In genomic region chr1:23331713-23332112, GRCh38 we compare ENCODE assay signal across 26 cellular contexts. TPM values are rescaled to one million over a fixed set of nuclear protein-coding genes. Genes with fewer than 3 reads are reported as not detected.
DNase-seq lines count a peak whose midpoint lies in the region; ATAC-seq and TF ChIP-seq lines count a peak whose summit lies in the region.
"Had no signal": no experiment of that assay in that cellular context is flagged by ENCODE, and none has a peak within 500 bp of the region (broad histone marks: within the 10 kb centered on the region; RNA-seq: fewer than 3 reads in every experiment).

No MANE protein-coding gene starts in this region.

- H2AK9ac ChIP-seq in IMR-90 (replicated peaks; ENCODE audit: low read depth, low read length, poor library complexity): no peak overlapping the region

- H2BK120ac ChIP-seq in IMR-90 (ENCODE audit: low read depth, low read length): no peak overlapping the region

- H3K36me3 ChIP-seq in DND-41 (ENCODE audit: insufficient read depth, low read length): peaks cover 91% of the 10 kb centered on the region
- H3K36me3 ChIP-seq in IMR-90 (ENCODE audit: control insufficient read depth, insufficient read depth, low read length): peaks cover 63% of the 10 kb centered on the region
- peaks cover 10 to 86% (median 50%) of the 10 kb centered on the region in 5 donors for H3K36me3 ChIP-seq in subcutaneous abdominal adipose tissue (ENCODE audit: control insufficient read depth in 5 of 5, insufficient read depth in 5 of 5, low read length in 5 of 5)

- no peak overlapping the region for H2AK5ac ChIP-seq in IMR-90 (ENCODE audit: low read depth, low read length)

- H3K9ac ChIP-seq in DND-41 (ENCODE audit: low read depth, low read length) (no peak overlapping the region), IMR-90 (ENCODE audit: low read depth, low read length) (no peak overlapping the region), subcutaneous abdominal adipose tissue (ENCODE audit: low read length in 5 of 5) (no peak overlapping the region)

- H3K14ac ChIP-seq in IMR-90 (replicated peaks; ENCODE audit: low read depth, low read length): no peak overlapping the region

- H3K4ac ChIP-seq in IMR-90 (ENCODE audit: low read depth, low read length): no peak overlapping the region

- no peaks in the 10 kb centered on the region for H3K27me3 Mint-ChIP-seq in stimulated activated naive CD8-positive, alpha-beta T cell treated with anti-CD3 and anti-CD28 coated beads, Interleukin-15, amount 100 ng/mL, for 72 hours
- H3K27me3 Mint-ChIP-seq: CD4-positive, alpha-beta memory T cell had no signal

- no peak for TF ChIP-seq POLR2A in IMR-90 (IDR thresholded peaks at IDR 0.05; ENCODE audit: low read depth, low read length)

- intact Hi-C loops in IMR-90 (cut with micrococcal nuclease): no loop called here

- peak overlapping the region; percentile 43 for H2BK5ac ChIP-seq in IMR-90 (ENCODE audit: low read depth, low read length, poor library complexity, severe bottlenecking)

- no peak overlapping the region for H2BK15ac ChIP-seq in IMR-90 (ENCODE audit: low read depth, low read length)

- in situ Hi-C loops in IMR-90 (cut with MboI; ENCODE audit: low sequenced_read_pairs): no loop called here

- no peak overlapping the region for H4K5ac ChIP-seq in IMR-90 (ENCODE audit: low read depth, low read length)

- no peaks in the 10 kb centered on the region for H3K9me3 Mint-ChIP-seq in stimulated activated naive CD8-positive, alpha-beta T cell treated with anti-CD3 and anti-CD28 coated beads, Interleukin-15, amount 100 ng/mL, for 72 hours
- H3K9me3 Mint-ChIP-seq: CD4-positive, alpha-beta memory T cell had no signal

- H3K4me1 Mint-ChIP-seq in stimulated activated naive CD8-positive, alpha-beta T cell treated with anti-CD3 and anti-CD28 coated beads, Interleukin-15, amount 100 ng/mL, for 72 hours: peaks cover 13% of the 10 kb centered on the region

- CTCF ChIA-PET in IMR-90 (lab: Yijun Ruan, JAX): no interaction called here

- H2AFZ ChIP-seq in DND-41 (ENCODE audit: low read depth, low read length) (no peak overlapping the region), IMR-90 (replicated peaks; ENCODE audit: low read length, poor library complexity) (no peak overlapping the region)

- DNase-seq in DND-41 (no peak), IMR-90 (no peak), left lobe of liver (ENCODE audit: low spot score) (peak; percentile 68), RPMI8226 (no peak)
- DNase-seq in stimulated activated naive CD8-positive, alpha-beta T cell treated with anti-CD3 and anti-CD28 coated beads, Interleukin-15, amount 100 ng/mL, for 72 hours: no peak
- DNase-seq: C1 segment of cervical spinal cord; CD4-positive, alpha-beta memory T cell; COR-L47; DMS79; GF-D8; Kasumi-1; NCI-H1092 treated with DMSO at 0.1 percent for 48 hours; NCI-H1436; NCI-H1930; NCI-H446 treated with DMSO at 0.1 percent for 48 hours; NCI-H526; NCI-H82; NK-92 treated with Interleukin-12 subunit alpha and Interleukin-12 subunit beta, amount 100 ng/mL, for 24 hours; PC-3; Right ventricle myocardium superior had no signal

- H2BK20ac ChIP-seq in IMR-90 (ENCODE audit: low read depth, low read length): no peak overlapping the region

- H3K4me3 ChIP-seq in DND-41 (ENCODE audit: low read depth in 1 of 2, low read length in 2 of 2) (no peak overlapping the region), IMR-90 (ENCODE audit: insufficient read depth, low read depth, low read length) (no peak overlapping the region), subcutaneous abdominal adipose tissue (ENCODE audit: low read depth in 1 of 5, low read length in 5 of 5) (no peak overlapping the region)
- H3K4me3 ChIP-seq: A549, SJSA1 had no signal

- peak overlapping the region in 1 of 2 donors; percentile 27 for H3K27ac Mint-ChIP-seq in stimulated activated naive CD8-positive, alpha-beta T cell treated with anti-CD3 and anti-CD28 coated beads, Interleukin-15, amount 100 ng/mL, for 72 hours

- WGBS in IMR-90 (ENCODE audit: extremely low coverage in 2 of 2, insufficient read length in 1 of 2), 2 experiments: 93% methylated on average over 3 of the region's 8 CpGs; no CpG with 5 or more reads in 1 of the 2 experiments

- H3K27ac ChIP-seq in DND-41 (ENCODE audit: low read length) (no peak overlapping the region), IMR-90 (ENCODE audit: insufficient read depth, low read length) (no peak overlapping the region), subcutaneous abdominal adipose tissue (ENCODE audit: low read depth, low read length) (peak overlapping the region; percentile 32)
- H3K27ac ChIP-seq: A549, HL-60, SJSA1 had no signal

- H4K91ac ChIP-seq in IMR-90 (ENCODE audit: insufficient read depth, low read depth, low read length): no peak overlapping the region

- no peaks in the 10 kb centered on the region for H3K9me3 ChIP-seq in DND-41 (ENCODE audit: insufficient read depth, low read length, severe bottlenecking)
- H3K9me3 ChIP-seq in IMR-90 (ENCODE audit: control insufficient read depth, insufficient read depth, low read length): no peaks in the 10 kb centered on the region
- H3K9me3 ChIP-seq in subcutaneous abdominal adipose tissue (ENCODE audit: control insufficient read depth in 5 of 5, low read length in 5 of 5): no peaks in the 10 kb centered on the region
- H3K9me3 ChIP-seq: A549, SJSA1 had no signal

- H3K4me2 ChIP-seq in DND-41 (ENCODE audit: insufficient read depth, low read length) (no peak overlapping the region), IMR-90 (ENCODE audit: low read depth, low read length) (no peak overlapping the region)
- H3K4me2 ChIP-seq: A549 had no signal

- H4K8ac ChIP-seq in IMR-90 (ENCODE audit: low read depth in 2 of 2, low read length in 2 of 2): no peak overlapping the region

- peaks cover 22 to 70% of the 10 kb centered on the region in 2 experiments for H3K79me1 ChIP-seq in IMR-90 (ENCODE audit: low read depth in 1 of 2, low read length in 2 of 2)

- H3K79me2 ChIP-seq in DND-41 (ENCODE audit: insufficient read depth, low read length): peaks cover 97% of the 10 kb centered on the region

- dilution Hi-C loops in IMR-90 (cut with HindIII; ENCODE audit: low sequenced_read_pairs, unreplicated experiment): loop anchor here (10.0 kb wide), 1 partner anchor 93 kb away; the partner anchor contains the start of gene TCEA3

- H3K4me3 Mint-ChIP-seq in stimulated activated naive CD8-positive, alpha-beta T cell treated with anti-CD3 and anti-CD28 coated beads, Interleukin-15, amount 100 ng/mL, for 72 hours: no peak overlapping the region
- H3K4me3 Mint-ChIP-seq: CD4-positive, alpha-beta memory T cell had no signal

- TF ChIP-seq CTCF in DND-41 (IDR thresholded peaks at IDR 0.05; ENCODE audit: borderline replicate concordance, extremely low read depth, low read length, poor library complexity, severe bottlenecking) (no peak), IMR-90 (conservative IDR thresholded peaks at IDR 0.05; ENCODE audit: low read depth, low read length) (no peak)

- H3K27me3 ChIP-seq in DND-41 (ENCODE audit: insufficient read depth, low read length, poor library complexity): no peaks in the 10 kb centered on the region
- H3K27me3 ChIP-seq in IMR-90 (ENCODE audit: control insufficient read depth, insufficient read depth, low read length): no peaks in the 10 kb centered on the region
- no peaks in the 10 kb centered on the region for H3K27me3 ChIP-seq in subcutaneous abdominal adipose tissue (ENCODE audit: control insufficient read depth in 5 of 5, insufficient read depth in 4 of 5, low read length in 5 of 5)
- H3K27me3 ChIP-seq: SJSA1 had no signal

- no TSS peak for BruUV-seq in IMR-90 (replicated peaks; lab: Mats Ljungman, UMichigan)

- no peaks in the 10 kb centered on the region for H3K4me1 ChIP-seq in DND-41 (ENCODE audit: insufficient read depth, low read length)
- H3K4me1 ChIP-seq in IMR-90 (ENCODE audit: control insufficient read depth, insufficient read depth, low read length): peaks cover 2% of the 10 kb centered on the region
- peaks cover 0 to 14% (median 9%) of the 10 kb centered on the region in 5 donors for H3K4me1 ChIP-seq in subcutaneous abdominal adipose tissue (ENCODE audit: control insufficient read depth in 5 of 5, insufficient read depth in 5 of 5, low read length in 5 of 5)
- H3K4me1 ChIP-seq: SJSA1 had no signal

- H4K20me1 ChIP-seq in DND-41 (ENCODE audit: insufficient read depth, low read length) (peaks cover 80% of the 10 kb centered on the region), IMR-90 (ENCODE audit: insufficient read depth, low read length) (peaks cover 55% of the 10 kb centered on the region)

- POLR2A ChIA-PET in IMR-90 (lab: Charles Lee; ENCODE audit: unreplicated experiment): no interaction called here

- ATAC-seq in DND-41 (ENCODE audit: insufficient read depth, low read depth) (peak; percentile 40; the same call in 1 of the 3 replicates), IMR-90 (ENCODE audit: low read depth) (no peak), left lobe of liver (peak; percentile 87), GM21360 (IDR thresholded peaks at IDR 0.05; ENCODE audit: unreplicated experiment) (no peak)
- no peak for ATAC-seq in stimulated activated naive CD8-positive, alpha-beta T cell treated with anti-CD3 and anti-CD28 coated beads, Interleukin-15, amount 100 ng/mL, for 72 hours
- ATAC-seq: HCT116, PC-3 had no signal

- TF ChIP-seq RAD21 in IMR-90 (IDR thresholded peaks at IDR 0.05; ENCODE audit: low read length): no peak

- no peak overlapping the region for H3K18ac ChIP-seq in IMR-90 (ENCODE audit: low read depth, low read length)

- no peak overlapping the region for H3K56ac ChIP-seq in IMR-90 (ENCODE audit: extremely low read depth, insufficient read depth, low read length)

- peaks cover 3% of the 10 kb centered on the region; the same call in 1 of the 2 replicates for H3K9me1 ChIP-seq in IMR-90 (ENCODE audit: insufficient read depth, low read length)

- H3K23ac ChIP-seq in IMR-90 (ENCODE audit: low read depth, low read length): no peak overlapping the region

TF ChIP-seq in IMR-90, 13 proteins besides CTCF, POLR2A, EP300 and RAD21:
- no peak for TF ChIP-seq BHLHE40 (IDR thresholded peaks at IDR 0.05; ENCODE audit: low read depth, low read length)
- TF ChIP-seq MAFK (IDR thresholded peaks at IDR 0.05; ENCODE audit: low read depth, low read length): no peak
- no peak for TF ChIP-seq CHD1 (IDR thresholded peaks at IDR 0.05; ENCODE audit: low read depth, low read length)
TF ChIP-seq in IMR-90: peak in this region for 0.

RNA-seq across cellular contexts. Expression of gene HNRNPR, which starts 12.4 kb away (rescaled TPM):
- 99.7 and 152 TPM in 2 replicates for total RNA-seq in IMR-90 (2012; rRNA removed)
- polyA plus RNA-seq in IMR-90 (2012; rRNA removed): 107 and 111 TPM in 2 replicates
- polyA plus RNA-seq in IMR-90 (2012; cell fraction: cytosol; rRNA removed): 30.2 and 57.0 TPM in 2 replicates
- 14.3 and 62.0 TPM in 2 replicates for polyA plus RNA-seq in IMR-90 (2012; cell fraction: nucleus; rRNA removed; ENCODE audit: low replicate concordance)
- total RNA-seq in left lobe of liver: 32.2 TPM

RNA-seq across cellular contexts. Expression of gene ZNF436, which starts 37.9 kb away (rescaled TPM):
- total RNA-seq in IMR-90 (2012; rRNA removed) (14.3 and 15.8 TPM in 2 replicates), left lobe of liver (3.7 TPM)
- 3.7 and 5.3 TPM in 2 replicates for polyA plus RNA-seq in IMR-90 (2012; rRNA removed)
- 1.0 and 1.7 TPM in 2 replicates for polyA plus RNA-seq in IMR-90 (2012; cell fraction: cytosol; rRNA removed)
- 1.1 and 6.8 TPM in 2 replicates for polyA plus RNA-seq in IMR-90 (2012; cell fraction: nucleus; rRNA removed; ENCODE audit: low replicate concordance)

Comparison
In these comparisons a context has a peak if more than half of its experiments do, and no peak if none do; other contexts are left out.
1. ATAC-seq: peak in DND-41 (single experiment) and left lobe of liver (single experiment); none in IMR-90 (single experiment), stimulated activated naive CD8-positive, alpha-beta T cell treated with anti-CD3 and anti-CD28 coated beads, Interleukin-15, amount 100 ng/mL, for 72 hours (single experiment) and GM21360 (single experiment).